In the genomic region with DNA sequence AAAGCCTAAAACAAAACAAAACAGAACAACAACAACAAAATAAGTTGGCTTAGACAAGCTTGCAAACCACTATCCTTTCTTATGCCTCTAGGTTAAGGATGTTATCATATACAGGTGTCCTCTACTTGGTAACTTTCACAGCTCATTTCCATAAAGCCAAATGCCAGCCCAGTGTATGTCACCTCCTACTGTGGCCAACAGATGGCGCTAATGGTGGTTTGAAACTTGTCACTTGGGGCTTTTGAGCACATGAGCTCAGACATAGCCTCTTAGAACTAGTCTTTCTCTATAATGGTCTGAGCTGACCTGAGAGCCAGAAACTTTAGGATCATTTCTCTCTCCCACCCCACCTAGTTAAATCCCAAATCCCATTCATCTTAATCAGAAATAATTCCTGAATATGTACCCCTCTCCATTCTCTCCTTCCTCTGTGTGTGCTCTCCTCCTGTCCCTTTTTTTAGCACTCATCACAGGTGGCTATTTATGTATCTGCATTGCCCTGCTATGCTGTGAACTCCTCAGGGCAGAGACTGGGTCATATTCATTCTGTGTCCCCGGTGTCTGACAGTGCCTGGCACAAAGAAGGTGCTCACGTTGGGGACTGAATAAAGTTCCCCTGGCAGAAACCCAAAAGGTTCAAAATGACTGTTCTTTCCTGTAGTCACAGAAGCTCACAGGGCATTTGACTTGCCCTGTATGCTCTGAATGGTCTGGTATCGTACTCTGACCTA, we compare ENCODE assay signal across 8 cellular contexts.
A peak's percentile ranks its signal among the peaks of the same experiment; 100 is the strongest.
DNase-seq lines count a peak whose midpoint lies in the region; ATAC-seq and TF ChIP-seq lines count a peak whose summit lies in the region.

No MANE protein-coding gene starts in this region.

- no peak overlapping the region for H3K4ac ChIP-seq in neuronal stem cell (ENCODE audit: low read length)

- DNase-seq in DMS114 treated with DMSO at 0.1 percent for 48 hours (lab: John Stamatoyannopoulos, UW; ENCODE audit: unreplicated experiment): peak; percentile 20
- DNase-seq in NCI-H774 (lab: John Stamatoyannopoulos, UW): peak; percentile 69
- DNase-seq in activated CD8-positive, alpha-beta memory T cell treated with anti-CD3 and anti-CD28 coated beads for 48 hours (ENCODE audit: low read depth in 2 of 3, low spot score in 2 of 3): peak in 2 of 3 experiments; percentile 3 to 12
- peak; percentile 43 to 71 for DNase-seq in fibroblast of lung (ENCODE audit: low read depth in 2 of 2)
- peak; percentile 76 for DNase-seq in neuronal stem cell (ENCODE audit: low spot score)
- DNase-seq in upper lobe of left lung: peak in 1 of 2 donors; percentile 73

- H3K79me1 ChIP-seq in neuronal stem cell (ENCODE audit: low read depth, low read length): no peaks in the 10 kb centered on the region

- no peak overlapping the region for H4K8ac ChIP-seq in neuronal stem cell (ENCODE audit: low read depth, low read length)

- H2BK12ac ChIP-seq in neuronal stem cell (ENCODE audit: low read length): no peak overlapping the region

- H2BK5ac ChIP-seq in neuronal stem cell (ENCODE audit: low read length): no peak overlapping the region

- no peak overlapping the region for H3K18ac ChIP-seq in neuronal stem cell (ENCODE audit: low read length)

- H3K27me3 ChIP-seq in fibroblast of lung (ENCODE audit: control insufficient read depth, insufficient read depth, low read length) (no peaks in the 10 kb centered on the region), neuronal stem cell (ENCODE audit: control insufficient read depth in 3 of 3, insufficient read depth in 3 of 3, low read depth in 1 of 3, low read length in 3 of 3) (no peaks in the 10 kb centered on the region), upper lobe of left lung (no peaks in the 10 kb centered on the region)

- no peaks in the 10 kb centered on the region for H3K9me3 ChIP-seq in fibroblast of lung (ENCODE audit: control insufficient read depth, insufficient read depth, low read depth, low read length)
- no peaks in the 10 kb centered on the region for H3K9me3 ChIP-seq in neuronal stem cell (replicated peaks in 1 of 2; ENCODE audit: control insufficient read depth in 2 of 2, insufficient read depth in 1 of 2, low read depth in 1 of 2, low read length in 2 of 2)
- H3K9me3 ChIP-seq in upper lobe of left lung: no peaks in the 10 kb centered on the region

- TF ChIP-seq CTCF in fibroblast of lung (conservative IDR thresholded peaks at IDR 0.05 in 1 of 2, IDR thresholded peaks at IDR 0.05 in 1 of 2; ENCODE audit: low read depth in 1 of 2, low read length in 2 of 2) (peak; percentile 80 to 89), upper lobe of left lung (IDR thresholded peaks at IDR 0.05) (peak; percentile 57 to 86 (median 72))

- no peaks in the 10 kb centered on the region for H3K79me2 ChIP-seq in fibroblast of lung (ENCODE audit: control insufficient read depth, insufficient read depth, low read length)

- no peak overlapping the region for H3K23ac ChIP-seq in neuronal stem cell (ENCODE audit: low read depth, low read length, poor library complexity)

- no peak for TF ChIP-seq EP300 in upper lobe of left lung (IDR thresholded peaks at IDR 0.05)

- no peaks in the 10 kb centered on the region for H3K4me1 ChIP-seq in fibroblast of lung (ENCODE audit: control insufficient read depth, extremely low read depth, insufficient read depth, low read length)
- no peaks in the 10 kb centered on the region for H3K4me1 ChIP-seq in neuronal stem cell (ENCODE audit: control insufficient read depth in 2 of 2, insufficient read depth in 1 of 2, low read depth in 1 of 2, low read length in 2 of 2)
- H3K4me1 ChIP-seq in upper lobe of left lung: peaks cover 3 to 8% (median 5%) of the 10 kb centered on the region in 4 donors

- H4K20me1 ChIP-seq in fibroblast of lung (ENCODE audit: control insufficient read depth, extremely low read depth, insufficient read depth, low read length): no peaks in the 10 kb centered on the region

- no peak overlapping the region for H3K14ac ChIP-seq in neuronal stem cell (ENCODE audit: low read length)

- no peak overlapping the region for H2AK5ac ChIP-seq in neuronal stem cell (ENCODE audit: low read depth, low read length)

- H4K91ac ChIP-seq in neuronal stem cell (ENCODE audit: low read depth, low read length, poor library complexity): no peak overlapping the region

- TF ChIP-seq POLR2A in upper lobe of left lung (IDR thresholded peaks at IDR 0.05): no peak

- ATAC-seq in GM19452 (IDR thresholded peaks at IDR 0.05; ENCODE audit: unreplicated experiment) (peak; percentile 95), HG03442 (IDR thresholded peaks at IDR 0.05; ENCODE audit: unreplicated experiment) (peak; percentile 90), upper lobe of left lung (ENCODE audit: low FRiP score in 2 of 2) (peak; percentile 85 to 86)

- no CpG with 5 or more reads among the region's 4 CpGs for WGBS in neuronal stem cell (ENCODE audit: extremely low coverage in 2 of 2, insufficient read length in 2 of 2, insufficient replicate concordance in 1 of 2), 2 donors
- 26 to 39% methylated on average over 4 of the region's 4 CpGs for WGBS in upper lobe of left lung, 2 donors

- H3K36me3 ChIP-seq in fibroblast of lung (ENCODE audit: control insufficient read depth, insufficient read depth, low read length) (no peaks in the 10 kb centered on the region), neuronal stem cell (replicated peaks in 1 of 2; ENCODE audit: control insufficient read depth in 2 of 2, insufficient read depth in 2 of 2, low read length in 2 of 2) (no peaks in the 10 kb centered on the region), upper lobe of left lung (no peaks in the 10 kb centered on the region)

- H3K27ac ChIP-seq in fibroblast of lung (ENCODE audit: insufficient read depth, low read length) (no peak overlapping the region), neuronal stem cell (replicated peaks; ENCODE audit: low read length) (no peak overlapping the region), upper lobe of left lung (no peak overlapping the region)

- H3K4me3 ChIP-seq in fibroblast of lung (replicated peaks in 1 of 4; ENCODE audit: control extremely low read depth in 1 of 4, insufficient read depth in 1 of 4, low read depth in 3 of 4, low read length in 4 of 4) (no peak overlapping the region), neuronal stem cell (ENCODE audit: low read length in 2 of 2) (no peak overlapping the region), upper lobe of left lung (no peak overlapping the region)

- H2BK15ac ChIP-seq in neuronal stem cell (ENCODE audit: low read length): no peak overlapping the region

- H2BK120ac ChIP-seq in neuronal stem cell (ENCODE audit: low read depth, low read length): no peak overlapping the region

- no peak overlapping the region for H3K4me2 ChIP-seq in fibroblast of lung (ENCODE audit: extremely low read depth, insufficient read depth, low read length)
- no peak overlapping the region for H3K4me2 ChIP-seq in neuronal stem cell (ENCODE audit: insufficient read depth, low read length, poor library complexity, severe bottlenecking)

- no peak overlapping the region for H3K9ac ChIP-seq in fibroblast of lung (ENCODE audit: insufficient read depth, low read length)
- no peak overlapping the region for H3K9ac ChIP-seq in neuronal stem cell (ENCODE audit: low read depth, low read length, poor library complexity)

- H2AFZ ChIP-seq in fibroblast of lung (ENCODE audit: low read length) (no peak overlapping the region), neuronal stem cell (ENCODE audit: low read length) (no peak overlapping the region)
